ENCODE assay signal across 9 cellular contexts in genomic region chr7:30062587-30062986, GRCh38. TPM values are rescaled to one million over a fixed set of nuclear protein-coding genes. Genes with fewer than 3 reads are reported as not detected.
DNase-seq lines count a peak whose midpoint lies in the region; ATAC-seq and TF ChIP-seq lines count a peak whose summit lies in the region.
"Had no signal": no experiment of that assay in that cellular context is flagged by ENCODE, and none has a peak within 500 bp of the region (broad histone marks: within the 10 kb centered on the region; RNA-seq: fewer than 3 reads in every experiment).

No MANE protein-coding gene starts in this region.

- H4K8ac ChIP-seq in mesendoderm (ENCODE audit: low read depth, low read length), result no peak overlapping the region

- WGBS in mesendoderm (ENCODE audit: extremely low coverage, insufficient coverage, low lambda C conversion rate), result no CpG with 5 or more reads among the region's 1 CpG

- no peak overlapping the region for H4K5ac ChIP-seq in mesendoderm (ENCODE audit: low read length)

- no peak overlapping the region for H3K18ac ChIP-seq in mesendoderm (ENCODE audit: low read length)

- peak; percentile 64 for ATAC-seq in HG02678 (IDR thresholded peaks at IDR 0.05; ENCODE audit: unreplicated experiment)
- ATAC-seq in HG03175 (IDR thresholded peaks at IDR 0.05; ENCODE audit: unreplicated experiment), result no peak

- no peak overlapping the region for H3K4me3 ChIP-seq in OCI-LY1 (ENCODE audit: low read depth, low read length, poor library complexity, severe bottlenecking)
- no peak overlapping the region for H3K4me3 ChIP-seq in mesendoderm (ENCODE audit: low read length)
- H3K4me3 ChIP-seq: BLaER1 treated with 17β-estradiol and CSF1 and Interleukin-3, amounts not matched to agents 10 nM and 100 nM had no signal

- H3K4ac ChIP-seq in mesendoderm (ENCODE audit: low read depth, low read length), result no peak overlapping the region

- H3K79me1 ChIP-seq in mesendoderm (ENCODE audit: low read length), result no peaks in the 10 kb centered on the region

- H2BK120ac ChIP-seq in mesendoderm (ENCODE audit: low read depth, low read length), result no peak overlapping the region

- H2AK5ac ChIP-seq in mesendoderm (ENCODE audit: low read length), result no peak overlapping the region

- peak; percentile 93 for TF ChIP-seq CTCF in OCI-LY1 (IDR thresholded peaks at IDR 0.05; ENCODE audit: low read length)

- H3K36me3 ChIP-seq in OCI-LY1 (ENCODE audit: insufficient read depth, low read length) (peaks cover 11% of the 10 kb centered on the region), mesendoderm (ENCODE audit: control insufficient read depth, insufficient read depth, low read length) (peaks cover 2% of the 10 kb centered on the region)

- no peak overlapping the region for H3K56ac ChIP-seq in mesendoderm (ENCODE audit: low read length)

- no peak overlapping the region for H2BK15ac ChIP-seq in mesendoderm (replicated peaks; ENCODE audit: low read depth)

- H3K9me2 ChIP-seq in OCI-LY1 (ENCODE audit: low read depth, low read length), result no peaks in the 10 kb centered on the region

- no peaks in the 10 kb centered on the region for H3F3A ChIP-seq in OCI-LY1 (ENCODE audit: insufficient read depth, low read length)

- DNase-seq in NCI-H1092 treated with DMSO at 0.1 percent for 48 hours (lab: John Stamatoyannopoulos, UW), result peak; percentile 64
- no peak for DNase-seq in NCI-H1092 (lab: John Stamatoyannopoulos, UW)
- DNase-seq in dermis microvascular lymphatic vessel endothelial cell (ENCODE audit: low read depth in 2 of 2), result peak; percentile 23 to 55
- DNase-seq in mesendoderm, result peak; percentile 44
- DNase-seq in ecto neural progenitor cell (ENCODE audit: low spot score), result no peak

- H4K20me1 ChIP-seq in OCI-LY1 (ENCODE audit: insufficient read depth, low read length), result no peaks in the 10 kb centered on the region
- H4K20me1 ChIP-seq: BLaER1 treated with 17β-estradiol and CSF1 and Interleukin-3, amounts not matched to agents 10 nM and 100 nM had no signal

- H3K27ac ChIP-seq in OCI-LY1 (ENCODE audit: low read depth, low read length, poor library complexity, severe bottlenecking) (no peak overlapping the region), mesendoderm (ENCODE audit: low read depth, low read length) (no peak overlapping the region)
- H3K27ac ChIP-seq: BLaER1 treated with 17β-estradiol and CSF1 and Interleukin-3, amounts not matched to agents 10 nM and 100 nM had no signal

- H3K4me1 ChIP-seq in OCI-LY1 (ENCODE audit: insufficient read depth, low read length, severe bottlenecking) (peaks cover 6% of the 10 kb centered on the region), mesendoderm (ENCODE audit: control insufficient read depth, low read depth, low read length) (no peaks in the 10 kb centered on the region)
- H3K4me1 ChIP-seq: BLaER1 treated with 17β-estradiol and CSF1 and Interleukin-3, amounts not matched to agents 10 nM and 100 nM had no signal

- H3K27me3 ChIP-seq in OCI-LY1 (ENCODE audit: insufficient read depth, low read length), result no peaks in the 10 kb centered on the region
- H3K27me3 ChIP-seq in mesendoderm (ENCODE audit: insufficient read depth, low read length, poor library complexity), result no peaks in the 10 kb centered on the region
- H3K27me3 ChIP-seq: BLaER1 treated with 17β-estradiol and CSF1 and Interleukin-3, amounts not matched to agents 10 nM and 100 nM had no signal

- H2BK5ac ChIP-seq in mesendoderm (ENCODE audit: low read length), result no peak overlapping the region

- H3K9me3 ChIP-seq in OCI-LY1 (ENCODE audit: low read length), result no peaks in the 10 kb centered on the region

- H3K4me2 ChIP-seq in OCI-LY1 (ENCODE audit: low read length) (no peak overlapping the region), mesendoderm (ENCODE audit: low read length) (no peak overlapping the region)
- H3K4me2 ChIP-seq: BLaER1 treated with 17β-estradiol and CSF1 and Interleukin-3, amounts not matched to agents 10 nM and 100 nM had no signal

- H3K79me2 ChIP-seq in OCI-LY1 (ENCODE audit: insufficient read depth, low read length), result no peaks in the 10 kb centered on the region
- H3K79me2 ChIP-seq in mesendoderm (ENCODE audit: control insufficient read depth, insufficient read depth, low read length), result no peaks in the 10 kb centered on the region

- H3K23ac ChIP-seq in mesendoderm (ENCODE audit: low read length), result no peak overlapping the region

- no peak overlapping the region for H2AFZ ChIP-seq in OCI-LY1 (ENCODE audit: low read length)

- no peak overlapping the region for H3K9ac ChIP-seq in OCI-LY1 (ENCODE audit: low read length)
- H3K9ac ChIP-seq in mesendoderm (ENCODE audit: low read length), result no peak overlapping the region
- H3K9ac ChIP-seq: BLaER1 treated with 17β-estradiol and CSF1 and Interleukin-3, amounts not matched to agents 10 nM and 100 nM had no signal

RNA-seq across cellular contexts. Expression of gene PLEKHA8, which starts 34.4 kb away (rescaled TPM):
- total RNA-seq in dermis microvascular lymphatic vessel endothelial cell, result 11.8 and 13.0 TPM in 2 replicates
- polyA plus RNA-seq in mesendoderm (2013, experiment 1 of 2), result 24.9 TPM
- polyA plus RNA-seq in mesendoderm (2013, experiment 2 of 2), result 24.8 TPM

RNA-seq across cellular contexts. Expression of gene FKBP14, which starts 36.1 kb away (rescaled TPM):
- total RNA-seq in dermis microvascular lymphatic vessel endothelial cell, result 8.5 and 9.8 TPM in 2 replicates
- 36.4 TPM for polyA plus RNA-seq in mesendoderm (2013, experiment 1 of 2)
- 35.2 TPM for polyA plus RNA-seq in mesendoderm (2013, experiment 2 of 2)

Comparison
In these comparisons a context has a peak if more than half of its experiments do, and no peak if none do; other contexts are left out.
1. DNase-seq: peak in NCI-H1092 treated with DMSO at 0.1 percent for 48 hours (single experiment), dermis microvascular lymphatic vessel endothelial cell (2 of 2) and mesendoderm (single experiment); none in NCI-H1092 (single experiment) and ecto neural progenitor cell (single experiment).